In the genomic region with DNA sequence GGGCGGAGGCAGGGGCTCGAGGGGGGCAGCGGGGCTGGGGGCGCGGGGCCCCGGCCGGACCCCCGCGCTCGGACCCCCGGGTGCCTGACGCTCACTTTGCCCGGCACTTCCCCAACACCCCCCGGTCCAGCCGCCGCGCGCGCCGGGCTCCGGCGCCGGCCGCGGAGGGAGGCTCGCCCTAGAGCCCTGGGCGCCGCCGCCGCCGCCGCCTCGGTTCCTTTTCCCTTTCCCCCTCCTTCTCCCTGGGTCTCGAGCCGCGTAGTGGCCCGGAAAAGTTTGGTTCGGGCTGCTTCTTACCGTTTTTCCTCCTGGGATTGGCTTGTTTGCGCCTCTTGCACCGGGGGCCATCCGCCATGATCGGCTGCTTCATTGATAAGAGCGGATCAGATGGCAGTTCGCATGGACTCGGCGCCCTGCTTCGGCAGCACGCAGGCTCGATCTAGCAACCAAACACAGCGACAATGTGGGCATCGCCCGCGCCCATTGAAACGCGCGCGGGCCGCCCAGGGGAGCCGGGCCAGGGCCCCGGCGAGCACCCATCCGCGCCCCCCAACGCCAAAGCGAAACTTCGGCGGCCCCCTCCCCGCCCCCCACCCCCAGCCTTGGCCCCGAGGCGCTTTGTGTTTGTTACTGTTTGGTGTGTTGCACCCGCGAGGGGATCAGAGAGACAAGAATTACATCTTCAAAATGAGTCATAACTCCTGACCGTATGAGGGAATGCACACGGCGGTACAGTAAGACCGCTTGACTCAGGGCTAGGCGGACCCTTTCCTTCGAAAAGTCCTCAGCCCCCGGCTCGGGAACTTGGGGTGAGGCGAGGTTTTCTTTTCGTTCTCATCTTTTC, we compare ENCODE assay signal across 9 cellular contexts. TPM values are rescaled to one million over a fixed set of nuclear protein-coding genes. Genes with fewer than 3 reads are reported as not detected.
DNase-seq lines count a peak whose midpoint lies in the region; ATAC-seq and TF ChIP-seq lines count a peak whose summit lies in the region.
"Had no signal": no experiment of that assay in that cellular context is flagged by ENCODE, and none has a peak within 500 bp of the region (broad histone marks: within the 10 kb centered on the region; RNA-seq: fewer than 3 reads in every experiment).

No MANE protein-coding gene starts in this region.

- H3K4me3 Mint-ChIP-seq in activated CD4-positive, alpha-beta memory T cell treated with anti-CD3 and anti-CD28 coated beads for 36 hours, result no peak overlapping the region

- H3K9me3 ChIP-seq in MG63 (no peaks in the 10 kb centered on the region), mucosa of descending colon (no peaks in the 10 kb centered on the region), suprapubic skin (no peaks in the 10 kb centered on the region)

- POLR2A ChIA-PET in activated CD4-positive, alpha-beta memory T cell treated with anti-CD3 and anti-CD28 coated beads for 36 hours (lab: Charles Lee), result no interaction called here

- intact Hi-C loops in activated CD4-positive, alpha-beta memory T cell treated with anti-CD3 and anti-CD28 coated beads for 36 hours (cut with micrococcal nuclease), result loop anchor here (1.0 to 10.0 kb wide), 8 partner anchors 103 to 1392 kb away; partner anchors contain the start of gene ARHGAP15
- intact Hi-C loops in mucosa of descending colon (cut with DNase I, micrococcal nuclease), result no loop called here

- peak; percentile 59 for ATAC-seq in mucosa of descending colon

- TF ChIP-seq EP300 in suprapubic skin (IDR thresholded peaks at IDR 0.05), result no peak

- H3K27ac ChIP-seq in suprapubic skin, result peak overlapping the region; percentile 98

- CTCF ChIA-PET in activated CD4-positive, alpha-beta memory T cell treated with anti-CD3 and anti-CD28 coated beads for 36 hours (lab: Charles Lee), result no interaction called here

- TF ChIP-seq CTCF in mucosa of descending colon (IDR thresholded peaks at IDR 0.05) (no peak), suprapubic skin (IDR thresholded peaks at IDR 0.05) (no peak)

- H3K27me3 ChIP-seq in H7 (ENCODE audit: control insufficient read depth, insufficient read depth, low read length) (peaks cover 92% of the 10 kb centered on the region), MG63 (no peaks in the 10 kb centered on the region), suprapubic skin (peaks cover 82% of the 10 kb centered on the region)

- peaks cover 46% of the 10 kb centered on the region for H3K27me3 Mint-ChIP-seq in activated CD4-positive, alpha-beta memory T cell treated with anti-CD3 and anti-CD28 coated beads for 36 hours

- peaks cover 17% of the 10 kb centered on the region for H3K4me1 Mint-ChIP-seq in activated CD4-positive, alpha-beta memory T cell treated with anti-CD3 and anti-CD28 coated beads for 36 hours (ENCODE audit: low read depth)

- peak overlapping the region; percentile 97 for H3K27ac Mint-ChIP-seq in activated CD4-positive, alpha-beta memory T cell treated with anti-CD3 and anti-CD28 coated beads for 36 hours

- H3K36me3 Mint-ChIP-seq in activated CD4-positive, alpha-beta memory T cell treated with anti-CD3 and anti-CD28 coated beads for 36 hours, result peaks cover 5% of the 10 kb centered on the region

- no peaks in the 10 kb centered on the region for H3K36me3 ChIP-seq in H7 (replicated peaks; ENCODE audit: control insufficient read depth, insufficient read depth, low read length)
- peaks cover 16% of the 10 kb centered on the region for H3K36me3 ChIP-seq in MG63
- H3K36me3 ChIP-seq in mucosa of descending colon (ENCODE audit: low read depth), result no peaks in the 10 kb centered on the region
- no peaks in the 10 kb centered on the region for H3K36me3 ChIP-seq in suprapubic skin

- H3K4me3 ChIP-seq in H7 (ENCODE audit: insufficient read depth, low read depth, low read length) (peak overlapping the region; percentile 55), MG63 (peak overlapping the region; percentile 82), mucosa of descending colon (peak overlapping the region; percentile 26), suprapubic skin (peak overlapping the region; percentile 72)

- DNase-seq in NCI-H1105 treated with DMSO at 0.1 percent for 48 hours (lab: John Stamatoyannopoulos, UW) (peak; percentile 47), NCI-H1105 (lab: John Stamatoyannopoulos, UW) (no peak), H7 (peak; percentile 77), MG63 (peak; percentile 81), erythroblast (lab: John Stamatoyannopoulos, UW) (peak; percentile 87 to 92), mucosa of descending colon (peak in 1 of 3 donors; percentile 62), suprapubic skin (ENCODE audit: low spot score in 2 of 2) (peak; percentile 82 to 85)
- DNase-seq in activated CD4-positive, alpha-beta memory T cell treated with anti-CD3 and anti-CD28 coated beads for 36 hours, result peak; percentile 68

- WGBS in suprapubic skin, result under 1% methylated on average over 25 of the region's 83 CpGs

- H3K4me1 ChIP-seq in mucosa of descending colon (ENCODE audit: low read depth) (no peaks in the 10 kb centered on the region), suprapubic skin (peaks cover 41% of the 10 kb centered on the region)

- TF ChIP-seq POLR2A in erythroblast (IDR thresholded peaks at IDR 0.05; ENCODE audit: low read length) (peak; percentile 53), suprapubic skin (IDR thresholded peaks at IDR 0.05) (peak in 1 of 2 donors; percentile 53)

- no peaks in the 10 kb centered on the region for H3K9me3 Mint-ChIP-seq in activated CD4-positive, alpha-beta memory T cell treated with anti-CD3 and anti-CD28 coated beads for 36 hours
- H3K9me3 Mint-ChIP-seq: nephron had no signal

RNA-seq across cellular contexts. Expression of gene ZEB2, which starts 2.7 kb away (rescaled TPM):
- total RNA-seq in H7 (2014; rRNA removed; shearing (Covaris generic)), result 4.9 and 6.3 TPM in 2 replicates
- total RNA-seq in MG63 (2014; rRNA removed; shearing (Covaris generic); ENCODE audit: low replicate concordance), result 13.3 and 35.1 TPM in 2 replicates
- 10 to 100 TPM; 16.8 to 17.1 TPM for total RNA-seq in activated CD4-positive, alpha-beta memory T cell treated with anti-CD3 and anti-CD28 coated beads for 36 hours
- total RNA-seq in mucosa of descending colon, result 10 to 100 TPM; 19.0 to 80.1 (median 48.6) TPM
- total RNA-seq in suprapubic skin, result 10 to 100 TPM; 16.3 to 43.7 (median 34.5) TPM

Comparison
In these comparisons a context has a peak if more than half of its experiments do, and no peak if none do; other contexts are left out.
1. H3K4me3 ChIP-seq: peak in every context shown above with its lines; median percentile 82 in MG63; 72 in suprapubic skin; 55 in H7; 26 in mucosa of descending colon.